In the genomic region with DNA sequence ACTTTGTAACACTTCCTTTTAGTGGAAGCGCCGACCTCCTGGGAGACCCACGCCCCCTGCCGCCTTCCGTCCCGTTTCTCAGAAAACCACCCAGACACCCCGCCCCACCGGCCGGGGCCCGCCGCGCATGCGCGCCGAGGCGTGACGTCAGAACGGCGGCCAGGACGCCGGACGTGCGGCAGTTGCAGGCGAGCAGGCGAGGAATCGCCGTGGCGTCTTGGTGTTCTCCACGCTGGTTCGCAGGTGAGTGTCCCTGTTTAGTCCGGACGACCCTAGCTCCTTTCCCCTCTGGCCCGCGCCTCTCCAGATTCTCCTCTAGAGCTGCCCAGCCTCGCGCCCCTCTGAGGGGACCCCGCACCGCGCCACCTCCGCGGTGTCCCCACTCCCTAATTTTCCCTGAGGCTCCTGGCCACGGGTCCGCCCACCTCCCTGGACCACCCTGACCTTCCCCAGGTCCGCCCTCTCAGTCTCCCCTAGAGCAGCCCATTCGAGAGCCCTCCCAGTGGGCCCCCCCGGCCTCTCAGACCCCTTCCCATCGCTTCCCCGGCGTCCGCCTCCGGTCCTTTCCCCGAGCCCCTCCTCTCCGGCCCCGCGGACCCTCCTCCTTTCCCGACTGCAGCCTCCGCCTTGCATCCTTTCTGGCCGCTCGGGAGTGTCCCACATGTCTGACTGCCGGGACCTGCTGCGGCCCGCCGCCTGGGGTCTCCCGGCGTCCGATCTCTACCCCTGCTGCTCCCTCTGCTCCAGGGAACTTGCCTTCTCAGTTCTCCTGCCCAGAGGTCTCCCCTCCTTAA, we compare ENCODE assay signal across 1 cellular context.
TF ChIP-seq lines count a peak whose summit lies in the region.

A gene with protein sequence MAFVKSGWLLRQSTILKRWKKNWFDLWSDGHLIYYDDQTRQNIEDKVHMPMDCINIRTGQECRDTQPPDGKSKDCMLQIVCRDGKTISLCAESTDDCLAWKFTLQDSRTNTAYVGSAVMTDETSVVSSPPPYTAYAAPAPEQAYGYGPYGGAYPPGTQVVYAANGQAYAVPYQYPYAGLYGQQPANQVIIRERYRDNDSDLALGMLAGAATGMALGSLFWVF (plus strand): TSS at position 181 of the 794 bp plus-strand sequence. CDS start 15,606 bp downstream, outside the sequence.

TF ChIP-seq in HepG2, 621 proteins besides CTCF, POLR2A, EP300 and RAD21 (continued from another document and continues in another):
- TF ChIP-seq, protein P1, sequence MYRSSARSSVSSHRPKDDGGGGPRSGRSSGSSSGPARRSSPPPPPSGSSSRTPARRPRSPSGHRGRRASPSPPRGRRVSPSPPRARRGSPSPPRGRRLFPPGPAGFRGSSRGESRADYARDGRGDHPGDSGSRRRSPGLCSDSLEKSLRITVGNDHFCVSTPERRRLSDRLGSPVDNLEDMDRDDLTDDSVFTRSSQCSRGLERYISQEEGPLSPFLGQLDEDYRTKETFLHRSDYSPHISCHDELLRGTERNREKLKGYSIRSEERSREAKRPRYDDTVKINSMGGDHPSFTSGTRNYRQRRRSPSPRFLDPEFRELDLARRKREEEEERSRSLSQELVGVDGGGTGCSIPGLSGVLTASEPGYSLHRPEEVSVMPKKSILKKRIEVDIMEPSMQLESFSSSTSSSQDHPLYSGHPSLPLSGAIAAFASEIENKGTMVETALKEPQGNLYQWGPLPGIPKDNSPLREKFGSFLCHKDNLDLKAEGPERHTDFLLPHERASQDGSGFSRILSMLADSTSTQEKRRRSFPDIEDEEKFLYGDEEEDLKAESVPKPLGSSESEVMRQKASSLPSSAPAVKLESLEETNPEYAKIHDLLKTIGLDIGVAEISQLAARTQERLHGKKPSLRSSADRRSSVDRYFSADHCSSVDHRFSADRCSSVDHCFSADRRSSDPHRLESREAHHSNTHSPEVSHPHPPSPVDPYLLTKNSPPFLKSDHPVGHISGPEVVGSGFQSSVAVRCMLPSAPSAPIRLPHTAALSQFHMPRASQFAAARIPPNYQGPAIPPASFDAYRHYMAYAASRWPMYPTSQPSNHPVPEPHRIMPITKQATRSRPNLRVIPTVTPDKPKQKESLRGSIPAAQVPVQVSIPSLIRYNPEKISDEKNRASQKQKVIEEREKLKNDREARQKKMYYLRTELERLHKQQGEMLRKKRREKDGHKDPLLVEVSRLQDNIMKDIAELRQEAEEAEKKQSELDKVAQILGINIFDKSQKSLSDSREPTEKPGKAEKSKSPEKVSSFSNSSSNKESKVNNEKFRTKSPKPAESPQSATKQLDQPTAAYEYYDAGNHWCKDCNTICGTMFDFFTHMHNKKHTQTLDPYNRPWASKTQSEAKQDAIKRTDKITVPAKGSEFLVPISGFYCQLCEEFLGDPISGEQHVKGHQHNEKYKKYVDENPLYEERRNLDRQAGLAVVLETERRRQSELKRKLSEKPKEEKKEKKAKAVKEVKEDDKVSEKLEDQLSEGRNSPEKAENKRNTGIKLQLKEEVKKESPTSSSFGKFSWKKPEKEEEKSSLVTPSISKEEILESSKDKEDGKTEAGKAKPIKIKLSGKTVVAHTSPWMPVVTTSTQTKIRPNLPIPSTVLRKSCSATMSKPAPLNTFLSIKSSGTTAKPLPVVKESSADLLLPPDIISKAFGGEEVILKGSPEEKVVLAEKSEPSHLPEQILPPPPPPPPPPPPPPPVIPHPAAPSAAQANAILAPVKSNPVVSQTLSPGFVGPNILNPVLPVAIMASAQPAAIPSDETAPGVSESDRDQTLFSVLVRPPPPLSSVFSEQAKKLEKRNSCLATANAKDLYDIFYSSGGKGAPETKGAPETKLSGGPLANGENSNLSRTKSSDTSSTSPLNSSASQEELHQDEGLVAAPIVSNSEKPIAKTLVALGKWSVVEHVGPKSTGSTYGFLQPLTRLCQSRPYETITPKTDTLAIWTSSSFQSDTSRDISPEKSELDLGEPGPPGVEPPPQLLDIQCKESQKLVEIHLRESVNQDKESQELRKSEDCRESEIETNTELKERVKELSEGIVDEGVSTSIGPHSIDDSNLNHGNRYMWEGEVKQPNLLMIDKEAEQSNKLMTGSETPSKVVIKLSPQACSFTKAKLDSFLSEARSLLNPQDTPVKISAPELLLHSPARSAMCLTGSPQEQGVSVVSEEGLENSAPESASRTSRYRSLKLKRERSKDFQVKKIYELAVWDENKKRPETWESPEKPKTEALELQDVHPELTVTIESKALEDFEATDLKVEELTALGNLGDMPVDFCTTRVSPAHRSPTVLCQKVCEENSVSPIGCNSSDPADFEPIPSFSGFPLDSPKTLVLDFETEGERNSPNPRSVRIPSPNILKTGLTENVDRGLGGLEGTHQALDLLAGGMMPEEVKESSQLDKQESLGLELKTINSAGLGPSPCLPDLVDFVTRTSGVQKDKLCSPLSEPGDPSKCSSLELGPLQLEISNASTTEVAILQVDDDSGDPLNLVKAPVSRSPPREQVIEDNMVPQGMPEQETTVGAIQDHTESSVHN (CRISPR knock-in tag; IDR thresholded peaks at IDR 0.05) = no peak
- TF ChIP-seq, protein P2, sequence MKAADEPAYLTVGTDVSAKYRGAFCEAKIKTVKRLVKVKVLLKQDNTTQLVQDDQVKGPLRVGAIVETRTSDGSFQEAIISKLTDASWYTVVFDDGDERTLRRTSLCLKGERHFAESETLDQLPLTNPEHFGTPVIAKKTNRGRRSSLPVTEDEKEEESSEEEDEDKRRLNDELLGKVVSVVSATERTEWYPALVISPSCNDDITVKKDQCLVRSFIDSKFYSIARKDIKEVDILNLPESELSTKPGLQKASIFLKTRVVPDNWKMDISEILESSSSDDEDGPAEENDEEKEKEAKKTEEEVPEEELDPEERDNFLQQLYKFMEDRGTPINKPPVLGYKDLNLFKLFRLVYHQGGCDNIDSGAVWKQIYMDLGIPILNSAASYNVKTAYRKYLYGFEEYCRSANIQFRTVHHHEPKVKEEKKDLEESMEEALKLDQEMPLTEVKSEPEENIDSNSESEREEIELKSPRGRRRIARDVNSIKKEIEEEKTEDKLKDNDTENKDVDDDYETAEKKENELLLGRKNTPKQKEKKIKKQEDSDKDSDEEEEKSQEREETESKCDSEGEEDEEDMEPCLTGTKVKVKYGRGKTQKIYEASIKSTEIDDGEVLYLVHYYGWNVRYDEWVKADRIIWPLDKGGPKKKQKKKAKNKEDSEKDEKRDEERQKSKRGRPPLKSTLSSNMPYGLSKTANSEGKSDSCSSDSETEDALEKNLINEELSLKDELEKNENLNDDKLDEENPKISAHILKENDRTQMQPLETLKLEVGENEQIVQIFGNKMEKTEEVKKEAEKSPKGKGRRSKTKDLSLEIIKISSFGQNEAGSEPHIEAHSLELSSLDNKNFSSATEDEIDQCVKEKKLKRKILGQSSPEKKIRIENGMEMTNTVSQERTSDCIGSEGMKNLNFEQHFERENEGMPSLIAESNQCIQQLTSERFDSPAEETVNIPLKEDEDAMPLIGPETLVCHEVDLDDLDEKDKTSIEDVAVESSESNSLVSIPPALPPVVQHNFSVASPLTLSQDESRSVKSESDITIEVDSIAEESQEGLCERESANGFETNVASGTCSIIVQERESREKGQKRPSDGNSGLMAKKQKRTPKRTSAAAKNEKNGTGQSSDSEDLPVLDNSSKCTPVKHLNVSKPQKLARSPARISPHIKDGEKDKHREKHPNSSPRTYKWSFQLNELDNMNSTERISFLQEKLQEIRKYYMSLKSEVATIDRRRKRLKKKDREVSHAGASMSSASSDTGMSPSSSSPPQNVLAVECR (CRISPR knock-in tag; IDR thresholded peaks at IDR 0.05; ENCODE audit: borderline replicate concordance) = peak; percentile 81
- TF ChIP-seq KAT7 (CRISPR knock-in tag; IDR thresholded peaks at IDR 0.05; ENCODE audit: borderline replicate concordance) = peak; percentile 75; the same call in 1 of the 2 replicates
- TF ChIP-seq, protein P3, sequence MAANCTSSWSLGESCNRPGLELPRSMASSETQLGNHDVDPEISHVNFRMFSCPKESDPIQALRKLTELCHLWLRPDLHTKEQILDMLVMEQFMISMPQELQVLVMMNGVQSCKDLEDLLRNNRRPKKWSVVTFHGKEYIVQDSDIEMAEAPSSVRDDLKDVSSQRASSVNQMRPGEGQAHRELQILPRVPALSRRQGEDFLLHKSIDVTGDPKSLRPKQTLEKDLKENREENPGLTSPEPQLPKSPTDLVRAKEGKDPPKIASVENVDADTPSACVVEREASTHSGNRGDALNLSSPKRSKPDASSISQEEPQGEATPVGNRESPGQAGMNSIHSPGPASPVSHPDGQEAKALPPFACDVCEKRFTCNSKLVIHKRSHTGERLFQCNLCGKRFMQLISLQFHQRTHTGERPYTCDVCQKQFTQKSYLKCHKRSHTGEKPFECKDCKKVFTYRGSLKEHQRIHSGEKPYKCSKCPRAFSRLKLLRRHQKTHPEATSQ (CRISPR knock-in tag; IDR thresholded peaks at IDR 0.05; ENCODE audit: borderline replicate concordance) = no peak
- no peak for TF ChIP-seq MBD4 (IDR thresholded peaks at IDR 0.05; ENCODE audit: borderline replicate concordance, low read length)
- no peak for TF ChIP-seq MIER3 (CRISPR knock-in tag; IDR thresholded peaks at IDR 0.05; ENCODE audit: borderline replicate concordance)
- no peak for TF ChIP-seq ISL2 (CRISPR knock-in tag; IDR thresholded peaks at IDR 0.05)
- 0 out of 2 replicates have a peak, but pooled peaks have one; percentile 30 for TF ChIP-seq HNRNPL (IDR thresholded peaks at IDR 0.05; ENCODE audit: low read depth, low read length)
- TF ChIP-seq GATA4 (IDR thresholded peaks at IDR 0.05; ENCODE audit: borderline replicate concordance, low read depth) = peak; percentile 71; the same call in 1 of the 2 replicates
- TF ChIP-seq, protein P4, sequence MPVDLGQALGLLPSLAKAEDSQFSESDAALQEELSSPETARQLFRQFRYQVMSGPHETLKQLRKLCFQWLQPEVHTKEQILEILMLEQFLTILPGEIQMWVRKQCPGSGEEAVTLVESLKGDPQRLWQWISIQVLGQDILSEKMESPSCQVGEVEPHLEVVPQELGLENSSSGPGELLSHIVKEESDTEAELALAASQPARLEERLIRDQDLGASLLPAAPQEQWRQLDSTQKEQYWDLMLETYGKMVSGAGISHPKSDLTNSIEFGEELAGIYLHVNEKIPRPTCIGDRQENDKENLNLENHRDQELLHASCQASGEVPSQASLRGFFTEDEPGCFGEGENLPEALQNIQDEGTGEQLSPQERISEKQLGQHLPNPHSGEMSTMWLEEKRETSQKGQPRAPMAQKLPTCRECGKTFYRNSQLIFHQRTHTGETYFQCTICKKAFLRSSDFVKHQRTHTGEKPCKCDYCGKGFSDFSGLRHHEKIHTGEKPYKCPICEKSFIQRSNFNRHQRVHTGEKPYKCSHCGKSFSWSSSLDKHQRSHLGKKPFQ (CRISPR knock-in tag; IDR thresholded peaks at IDR 0.05; ENCODE audit: insufficient replicate concordance) = no peak
- TF ChIP-seq POLR2AphosphoS2 (IDR thresholded peaks at IDR 0.05; ENCODE audit: low read depth, low read length) = no peak
- no peak for TF ChIP-seq RCOR2 (CRISPR knock-in tag; IDR thresholded peaks at IDR 0.05)
- peak; percentile 77; the same call in 1 of the 2 replicates for TF ChIP-seq ZNF253 (CRISPR knock-in tag; IDR thresholded peaks at IDR 0.05; ENCODE audit: borderline replicate concordance)
- TF ChIP-seq, protein P5, sequence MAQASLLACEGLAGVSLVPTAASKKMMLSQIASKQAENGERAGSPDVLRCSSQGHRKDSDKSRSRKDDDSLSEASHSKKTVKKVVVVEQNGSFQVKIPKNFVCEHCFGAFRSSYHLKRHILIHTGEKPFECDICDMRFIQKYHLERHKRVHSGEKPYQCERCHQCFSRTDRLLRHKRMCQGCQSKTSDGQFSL (CRISPR knock-in tag; IDR thresholded peaks at IDR 0.05) = no peak
- TF ChIP-seq, protein P6, sequence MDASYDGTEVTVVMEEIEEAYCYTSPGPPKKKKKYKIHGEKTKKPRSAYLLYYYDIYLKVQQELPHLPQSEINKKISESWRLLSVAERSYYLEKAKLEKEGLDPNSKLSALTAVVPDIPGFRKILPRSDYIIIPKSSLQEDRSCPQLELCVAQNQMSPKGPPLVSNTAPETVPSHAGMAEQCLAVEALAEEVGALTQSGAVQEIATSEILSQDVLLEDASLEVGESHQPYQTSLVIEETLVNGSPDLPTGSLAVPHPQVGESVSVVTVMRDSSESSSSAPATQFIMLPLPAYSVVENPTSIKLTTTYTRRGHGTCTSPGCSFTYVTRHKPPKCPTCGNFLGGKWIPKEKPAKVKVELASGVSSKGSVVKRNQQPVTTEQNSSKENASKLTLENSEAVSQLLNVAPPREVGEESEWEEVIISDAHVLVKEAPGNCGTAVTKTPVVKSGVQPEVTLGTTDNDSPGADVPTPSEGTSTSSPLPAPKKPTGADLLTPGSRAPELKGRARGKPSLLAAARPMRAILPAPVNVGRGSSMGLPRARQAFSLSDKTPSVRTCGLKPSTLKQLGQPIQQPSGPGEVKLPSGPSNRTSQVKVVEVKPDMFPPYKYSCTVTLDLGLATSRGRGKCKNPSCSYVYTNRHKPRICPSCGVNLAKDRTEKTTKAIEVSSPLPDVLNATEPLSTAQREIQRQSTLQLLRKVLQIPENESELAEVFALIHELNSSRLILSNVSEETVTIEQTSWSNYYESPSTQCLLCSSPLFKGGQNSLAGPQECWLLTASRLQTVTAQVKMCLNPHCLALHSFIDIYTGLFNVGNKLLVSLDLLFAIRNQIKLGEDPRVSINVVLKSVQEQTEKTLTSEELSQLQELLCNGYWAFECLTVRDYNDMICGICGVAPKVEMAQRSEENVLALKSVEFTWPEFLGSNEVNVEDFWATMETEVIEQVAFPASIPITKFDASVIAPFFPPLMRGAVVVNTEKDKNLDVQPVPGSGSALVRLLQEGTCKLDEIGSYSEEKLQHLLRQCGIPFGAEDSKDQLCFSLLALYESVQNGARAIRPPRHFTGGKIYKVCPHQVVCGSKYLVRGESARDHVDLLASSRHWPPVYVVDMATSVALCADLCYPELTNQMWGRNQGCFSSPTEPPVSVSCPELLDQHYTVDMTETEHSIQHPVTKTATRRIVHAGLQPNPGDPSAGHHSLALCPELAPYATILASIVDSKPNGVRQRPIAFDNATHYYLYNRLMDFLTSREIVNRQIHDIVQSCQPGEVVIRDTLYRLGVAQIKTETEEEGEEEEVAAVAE (CRISPR knock-in tag; IDR thresholded peaks at IDR 0.05; ENCODE audit: borderline replicate concordance) = 0 out of 2 replicates have a peak, but pooled peaks have one; percentile 31
- peak; percentile 57 for TF ChIP-seq FOXO1 (CRISPR knock-in tag; IDR thresholded peaks at IDR 0.05)
- TF ChIP-seq ZKSCAN1 (IDR thresholded peaks at IDR 0.05; ENCODE audit: low read length) = no peak
- TF ChIP-seq MAFK (conservative IDR thresholded peaks at IDR 0.05 in 1 of 2, IDR thresholded peaks at IDR 0.05 in 1 of 2; ENCODE audit: low read length in 2 of 2) = no peak
- no peak for TF ChIP-seq DR1 (CRISPR knock-in tag; IDR thresholded peaks at IDR 0.05)
- TF ChIP-seq ZNF747 (CRISPR knock-in tag; IDR thresholded peaks at IDR 0.05; ENCODE audit: borderline replicate concordance) = peak; percentile 65; the same call in 1 of the 2 replicates
- no peak for TF ChIP-seq ZNF382 (CRISPR knock-in tag; IDR thresholded peaks at IDR 0.05; ENCODE audit: borderline replicate concordance)
- TF ChIP-seq LCORL (IDR thresholded peaks at IDR 0.05) = no peak
- TF ChIP-seq LCORL (CRISPR knock-in tag; IDR thresholded peaks at IDR 0.05) = no peak
- no peak for TF ChIP-seq FOXP1 (IDR thresholded peaks at IDR 0.05)
- TF ChIP-seq FOXP1 (CRISPR knock-in tag; IDR thresholded peaks at IDR 0.05) = peak; percentile 25; the same call in 1 of the 2 replicates
- TF ChIP-seq, protein P7, sequence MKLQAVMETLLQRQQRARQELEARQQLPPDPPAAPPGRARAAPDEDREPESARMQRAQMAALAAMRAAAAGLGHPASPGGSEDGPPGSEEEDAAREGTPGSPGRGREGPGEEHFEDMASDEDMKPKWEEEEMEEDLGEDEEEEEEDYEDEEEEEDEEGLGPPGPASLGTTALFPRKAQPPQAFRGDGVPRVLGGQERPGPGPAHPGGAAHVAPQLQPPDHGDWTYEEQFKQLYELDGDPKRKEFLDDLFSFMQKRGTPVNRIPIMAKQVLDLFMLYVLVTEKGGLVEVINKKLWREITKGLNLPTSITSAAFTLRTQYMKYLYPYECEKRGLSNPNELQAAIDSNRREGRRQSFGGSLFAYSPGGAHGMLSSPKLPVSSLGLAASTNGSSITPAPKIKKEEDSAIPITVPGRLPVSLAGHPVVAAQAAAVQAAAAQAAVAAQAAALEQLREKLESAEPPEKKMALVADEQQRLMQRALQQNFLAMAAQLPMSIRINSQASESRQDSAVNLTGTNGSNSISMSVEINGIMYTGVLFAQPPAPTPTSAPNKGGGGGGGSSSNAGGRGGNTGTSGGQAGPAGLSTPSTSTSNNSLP (IDR thresholded peaks at IDR 0.05; ENCODE audit: low read depth, low read length) = no peak
- no peak for TF ChIP-seq ZBTB8A (CRISPR knock-in tag; IDR thresholded peaks at IDR 0.05; ENCODE audit: borderline replicate concordance, low read depth)
